In genomic region chrX:23885803-23886202, GRCh38 we compare ENCODE assay signal across 3 cellular contexts.
TF ChIP-seq lines count a peak whose summit lies in the region.

No MANE protein-coding gene starts in this region.

TF ChIP-seq in A549, 52 proteins besides CTCF, POLR2A, EP300 and RAD21 (continued from another document):
- TF ChIP-seq MAX (IDR thresholded peaks at IDR 0.05) = 0 out of 2 replicates have a peak, but pooled peaks have one; percentile 27
- TF ChIP-seq CBX8 (IDR thresholded peaks at IDR 0.05) = no peak
- TF ChIP-seq JUN (IDR thresholded peaks at IDR 0.05) = 0 out of 5 replicates have a peak, but pooled peaks of 1 of the 2 experiments have one; percentile 15

TF ChIP-seq in HEK293, 187 proteins besides CTCF, POLR2A, EP300 and RAD21 (continued from another document):
- TF ChIP-seq ZNF248 (tag by site-specific recombination; IDR thresholded peaks at IDR 0.05) = no peak
- no peak for TF ChIP-seq PRDM1 (tag by site-specific recombination; IDR thresholded peaks at IDR 0.05)
- TF ChIP-seq OSR2 (tag by site-specific recombination; IDR thresholded peaks at IDR 0.05) = peak; percentile 85
- TF ChIP-seq GLIS1 (tag by site-specific recombination; IDR thresholded peaks at IDR 0.05) = peak; percentile 92
- TF ChIP-seq FEZF1 (tag by site-specific recombination; IDR thresholded peaks at IDR 0.05) = peak; percentile 93
- peak; percentile 49 for TF ChIP-seq ZNF335 (tag by site-specific recombination; conservative IDR thresholded peaks at IDR 0.05)
- peak; percentile 97 for TF ChIP-seq ZIC2 (tag by site-specific recombination; IDR thresholded peaks at IDR 0.05)
- TF ChIP-seq GFI1B (tag by site-specific recombination; IDR thresholded peaks at IDR 0.05) = no peak

TF ChIP-seq in HEK293T, 16 proteins besides CTCF, POLR2A, EP300 and RAD21 (continued from another document):
- no peak for TF ChIP-seq L3MBTL2 (conservative IDR thresholded peaks at IDR 0.05)
- no peak for TF ChIP-seq TARDBP (IDR thresholded peaks at IDR 0.05)
- TF ChIP-seq SUZ12 (IDR thresholded peaks at IDR 0.05) = no peak
- no peak for TF ChIP-seq FOXM1 (IDR thresholded peaks at IDR 0.05; ENCODE audit: borderline replicate concordance)
- TF ChIP-seq FOXK2 (IDR thresholded peaks at IDR 0.05) = no peak
- no peak; the same call in 1 of the 2 replicates for TF ChIP-seq PKNOX1 (IDR thresholded peaks at IDR 0.05)
- TF ChIP-seq HDGF (IDR thresholded peaks at IDR 0.05; ENCODE audit: borderline replicate concordance) = no peak
- no peak for TF ChIP-seq ELF4 (IDR thresholded peaks at IDR 0.05)
